In genomic region chr7:43865277-43865676, GRCh38 we compare ENCODE assay signal across 16 cellular contexts. TPM values are rescaled to one million over a fixed set of nuclear protein-coding genes. Genes with fewer than 3 reads are reported as not detected.
DNase-seq lines count a peak whose midpoint lies in the region; ATAC-seq, FAIRE-seq and TF ChIP-seq lines count a peak whose summit lies in the region.
"Had no signal": no experiment of that assay in that cellular context is flagged by ENCODE, and none has a peak within 500 bp of the region (broad histone marks: within the 10 kb centered on the region; RNA-seq: fewer than 3 reads in every experiment).

No MANE protein-coding gene starts in this region.

- no TSS peak for BruUV-seq in K562 (replicated peaks; lab: Mats Ljungman, UMichigan)

- no peaks in the 10 kb centered on the region for H3K9me1 ChIP-seq in K562 (ENCODE audit: control insufficient read depth, insufficient read depth, low read length)

- in situ Hi-C loops in K562 (cut with MboI) = no loop called here

- H3K9ac ChIP-seq in K562 (ENCODE audit: insufficient read depth in 1 of 2, low read depth in 2 of 2, low read length in 2 of 2) = no peak overlapping the region
- H3K9ac ChIP-seq: BLaER1 treated with 17β-estradiol and CSF1 and Interleukin-3, amounts not matched to agents 10 nM and 100 nM had no signal

- H4K20me1 ChIP-seq in K562 (replicated peaks; ENCODE audit: control insufficient read depth, insufficient read depth, low read length) = no peaks in the 10 kb centered on the region
- H4K20me1 ChIP-seq: BLaER1 treated with 17β-estradiol and CSF1 and Interleukin-3, amounts not matched to agents 10 nM and 100 nM had no signal

- H2AFZ ChIP-seq in K562 (ENCODE audit: low read depth, low read length) = no peak overlapping the region

- CTCF ChIA-PET in A549 (lab: Yijun Ruan, JAX) (no interaction called here), HEK293 (lab: Yijun Ruan, JAX) (interaction anchor here (0.6 to 1.2 kb wide), 2 partner anchors 26 to 53 kb away, joined by 3 to 5 read pairs; no protein-coding TSS in a partner anchor), K562 (lab: Yijun Ruan, JAX; ENCODE audit: low intra/inter-chr PET ratio) (no interaction called here)

- no peaks in the 10 kb centered on the region for H3K9me3 Mint-ChIP-seq in neural crest cell

- H3K9me3 ChIP-seq in A549 (no peaks in the 10 kb centered on the region), HEK293 (ENCODE audit: control insufficient read depth, insufficient read depth, low read depth, low read length) (no peaks in the 10 kb centered on the region), K562 (replicated peaks; ENCODE audit: control insufficient read depth, insufficient read depth, low read depth, low read length) (no peaks in the 10 kb centered on the region; the same call in 1 of the 2 replicates)

- TF ChIP-seq CTCF in A549 (IDR thresholded peaks at IDR 0.05) (no peak), HEK293 (tag by site-specific recombination; IDR thresholded peaks at IDR 0.05) (no peak), K562 (IDR thresholded peaks at IDR 0.05 in 2 of 3, conservative IDR thresholded peaks at IDR 0.05 in 1 of 3; ENCODE audit: insufficient read depth in 2 of 3, low read depth in 1 of 3, low read length in 3 of 3) (no peak), neural crest cell (conservative IDR thresholded peaks at IDR 0.05) (no peak)

- intact Hi-C loops in K562 (cut with micrococcal nuclease) = no loop called here

- WGBS in A549 (ENCODE audit: missing lambda C conversion rate) = 94% methylated on average over 3 of the region's 3 CpGs
- 92% methylated on average over 3 of the region's 3 CpGs for WGBS in K562 (ENCODE audit: insufficient coverage, low coverage, missing lambda C conversion rate)

- DNase-seq in A549 (ENCODE audit: low read depth in 1 of 2, low spot score in 1 of 2) = no peak
- no peak for DNase-seq in K562 (ENCODE audit: extremely low read depth in 1 of 4, low spot score in 3 of 4)
- DNase-seq in neural crest cell (ENCODE audit: low read depth, low spot score) = no peak
- no peak for DNase-seq in SKM-1 (lab: John Stamatoyannopoulos, UW; ENCODE audit: unreplicated experiment)
- DNase-seq in activated effector memory CD4-positive, alpha-beta T cell treated with Interleukin-2 at 50 U/mL for 16 hours = no peak
- no peak for DNase-seq in NCI-H1092 (lab: John Stamatoyannopoulos, UW)
- DNase-seq in activated CD4-positive, alpha-beta T cell treated with anti-CD3 and anti-CD28 coated beads for 1 hour = no peak
- DNase-seq: 8988T; ACHN; CD4-positive, CD25-positive, alpha-beta regulatory T cell; DMS79; HCEC 1CT had no signal

- H3K79me2 ChIP-seq in K562 (ENCODE audit: control insufficient read depth, insufficient read depth, low read length) = peaks cover 17% of the 10 kb centered on the region

- no peak for TF ChIP-seq RAD21 in A549 (conservative IDR thresholded peaks at IDR 0.05 in 1 of 2, IDR thresholded peaks at IDR 0.05 in 1 of 2)
- TF ChIP-seq RAD21 in K562 (CRISPR knock-in tag; conservative IDR thresholded peaks at IDR 0.05 in 1 of 2, IDR thresholded peaks at IDR 0.05 in 1 of 2) = no peak

- TF ChIP-seq POLR2A in A549 (IDR thresholded peaks at IDR 0.05; ENCODE audit: low read length) (no peak), K562 (conservative IDR thresholded peaks at IDR 0.05) (peak; percentile 55; the same call in 1 of the 2 replicates)

- POLR2A ChIA-PET in A549 (lab: Yijun Ruan, JAX) (no interaction called here), HEK293 (lab: Yijun Ruan, JAX) (no interaction called here), K562 (lab: Yijun Ruan, JAX) (interaction anchor here (0.6 kb wide), 1 partner anchor 11 kb away, joined by 3 read pairs; no protein-coding TSS in a partner anchor)

- H3K4me3 Mint-ChIP-seq in neural crest cell = peak overlapping the region; percentile 44

- H3K27ac Mint-ChIP-seq in neural crest cell (ENCODE audit: unreplicated experiment) = no peak overlapping the region

- H3K27ac ChIP-seq in A549 (no peak overlapping the region), HEK293 (ENCODE audit: extremely low read depth, low read depth, low read length) (no peak overlapping the region), K562 (ENCODE audit: extremely low read depth, low read depth, low read length) (no peak overlapping the region)
- H3K27ac ChIP-seq: BLaER1 treated with 17β-estradiol and CSF1 and Interleukin-3, amounts not matched to agents 10 nM and 100 nM; HL-60 had no signal

- no peak for TF ChIP-seq EP300 in A549 (IDR thresholded peaks at IDR 0.05)
- TF ChIP-seq EP300 in K562 (IDR thresholded peaks at IDR 0.05; ENCODE audit: low read length) = no peak

- no peaks in the 10 kb centered on the region for H3K27me3 ChIP-seq in K562 (ENCODE audit: control insufficient read depth in 2 of 2, insufficient read depth in 2 of 2, low read length in 2 of 2)
- H3K27me3 ChIP-seq: BLaER1 treated with 17β-estradiol and CSF1 and Interleukin-3, amounts not matched to agents 10 nM and 100 nM had no signal

- H3K4me1 Mint-ChIP-seq in neural crest cell = peaks cover 20% of the 10 kb centered on the region

- H3K4me1 ChIP-seq in A549 (peaks cover 11% of the 10 kb centered on the region; the same call in 2 of the 3 replicates), HEK293 (ENCODE audit: control insufficient read depth, insufficient read depth, low read length) (peaks cover 3% of the 10 kb centered on the region; the same call in 1 of the 2 replicates), K562 (replicated peaks in 1 of 2; ENCODE audit: control insufficient read depth in 2 of 2, insufficient read depth in 2 of 2, low read length in 2 of 2) (peaks cover 5 to 10% of the 10 kb centered on the region in 2 experiments; a peak in 3 of 5 replicates)

- H3K27me3 Mint-ChIP-seq in neural crest cell (ENCODE audit: low read depth) = peaks cover 30% of the 10 kb centered on the region

- peaks cover 16% of the 10 kb centered on the region for H3K36me3 Mint-ChIP-seq in neural crest cell (ENCODE audit: low read depth)

- peaks cover 17 to 25% of the 10 kb centered on the region in 2 experiments for H3K36me3 ChIP-seq in HEK293 (ENCODE audit: control insufficient read depth in 2 of 2, insufficient read depth in 1 of 2, low read length in 2 of 2)
- peaks cover 26% of the 10 kb centered on the region for H3K36me3 ChIP-seq in K562 (ENCODE audit: control insufficient read depth, insufficient read depth, low read length)

- H3K4me2 ChIP-seq in A549 (no peak overlapping the region), K562 (ENCODE audit: insufficient read depth, low read length) (no peak overlapping the region)
- H3K4me2 ChIP-seq: BLaER1 treated with 17β-estradiol and CSF1 and Interleukin-3, amounts not matched to agents 10 nM and 100 nM had no signal

- no peak for ATAC-seq in A549
- ATAC-seq in K562 = no peak

- no peak for FAIRE-seq in A549 (lab: Jason Lieb, UNC)
- no peak for FAIRE-seq in K562 (lab: Jason Lieb, UNC)
- FAIRE-seq: GM12892 had no signal

- H3K4me3 ChIP-seq in A549 (no peak overlapping the region), HEK293 (ENCODE audit: low read depth, low read length) (no peak overlapping the region), K562 (no peak overlapping the region)
- H3K4me3 ChIP-seq: BLaER1 treated with 17β-estradiol and CSF1 and Interleukin-3, amounts not matched to agents 10 nM and 100 nM had no signal

RNA-seq across cellular contexts. Expression of gene MRPS24, which starts 4.0 kb away (rescaled TPM):
- polyA plus RNA-seq in A549 (2011; rRNA removed) = 170 and 217 TPM in 2 replicates
- 443 and 463 TPM in 2 replicates for polyA plus RNA-seq in A549 (2012; cell fraction: cytosol; rRNA removed)
- 451 and 497 TPM in 2 replicates for polyA plus RNA-seq in A549 (2012; cell fraction: nucleus; rRNA removed)
- 219 to 232 TPM (median 226 TPM) in 3 replicates for polyA plus RNA-seq in A549 (2017; fragmentation: RNase III; extraction: RNeasy Plus Mini Kit Qiagen cat#74134 plus additional on column Dnase treatment)
- 97.7 and 105 TPM in 2 replicates for polyA minus RNA-seq in A549 (2011; rRNA and poly(A)+ RNA removed)
- total RNA-seq in K562 (2011; cell fraction: chromatin; rRNA removed; ENCODE audit: low replicate concordance) = 20.9 and 28.4 TPM in 2 replicates
- 50.9 and 59.1 TPM in 2 replicates for total RNA-seq in K562 (2011; cell fraction: nucleolus; rRNA removed)
- total RNA-seq in K562 (2011; cell fraction: nucleoplasm; rRNA removed) = 40.5 and 59.2 TPM in 2 replicates
- total RNA-seq in K562 (2014; rRNA removed) = 197 and 210 TPM in 2 replicates
- 111 and 125 TPM in 2 replicates for total RNA-seq in K562 (2014; rRNA removed; fragmentation: Illumina TruSeq; extraction: Trizol)
- 152 and 163 TPM in 2 replicates for total RNA-seq in K562 (2015; rRNA removed; fragmentation: Illumina TruSeq; extraction: Trizol)
- 214 and 225 TPM in 2 replicates for total RNA-seq in K562 (2021)
- 197 and 215 TPM in 2 replicates for polyA plus RNA-seq in K562 (2011; rRNA removed)
- polyA plus RNA-seq in K562 (2011; cell fraction: cytosol; rRNA removed) = 413 and 533 TPM in 2 replicates
- 126 and 138 TPM in 2 replicates for polyA plus RNA-seq in K562 (2011; cell fraction: nucleus; rRNA removed)
- 216 and 269 TPM in 2 replicates for polyA plus RNA-seq in K562 (2012)
- 176 and 179 TPM in 2 replicates for polyA plus RNA-seq in K562 (2014; fragmentation: Illumina TruSeq; extraction: Trizol)
- polyA plus RNA-seq in K562 (2014; fragmentation: Nextera tagmentation; extraction: Ambion mirVana) = 10 to 100 TPM; 51.4 to 92.8 TPM
- polyA plus RNA-seq in K562 (2014; rRNA removed) = 169 and 185 TPM in 2 replicates
- 63.1 and 70.4 TPM in 2 replicates for polyA minus RNA-seq in K562 (2011; rRNA and poly(A)+ RNA removed)
- 99.1 and 126 TPM in 2 replicates for polyA minus RNA-seq in K562 (2011; cell fraction: cytosol; rRNA and poly(A)+ RNA removed)
- 16.0 and 28.5 TPM in 2 replicates for polyA minus RNA-seq in K562 (2011; cell fraction: nucleus; rRNA and poly(A)+ RNA removed)
- 109 TPM in 2 replicates for total RNA-seq in neural crest cell

RNA-seq across cellular contexts. Expression of gene URGCP, which starts 41.1 kb away (rescaled TPM):
- polyA plus RNA-seq in A549 (2011; rRNA removed) = 20.2 and 26.8 TPM in 2 replicates
- 13.1 and 16.3 TPM in 2 replicates for polyA plus RNA-seq in A549 (2012; cell fraction: cytosol; rRNA removed)
- 27.8 and 31.6 TPM in 2 replicates for polyA plus RNA-seq in A549 (2012; cell fraction: nucleus; rRNA removed)
- polyA plus RNA-seq in A549 (2017; fragmentation: RNase III; extraction: RNeasy Plus Mini Kit Qiagen cat#74134 plus additional on column Dnase treatment) = 18.7 to 19.8 TPM (median 19.7 TPM) in 3 replicates
- 22.1 and 35.4 TPM in 2 replicates for polyA minus RNA-seq in A549 (2011; rRNA and poly(A)+ RNA removed)
- total RNA-seq in K562 (2011; cell fraction: chromatin; rRNA removed; ENCODE audit: low replicate concordance) = 23.3 and 33.1 TPM in 2 replicates
- total RNA-seq in K562 (2011; cell fraction: nucleolus; rRNA removed) = 21.2 and 24.7 TPM in 2 replicates
- total RNA-seq in K562 (2011; cell fraction: nucleoplasm; rRNA removed) = 19.4 and 24.6 TPM in 2 replicates
- total RNA-seq in K562 (2014; rRNA removed) = 17.0 and 18.4 TPM in 2 replicates
- 9.7 and 10.3 TPM in 2 replicates for total RNA-seq in K562 (2014; rRNA removed; fragmentation: Illumina TruSeq; extraction: Trizol)
- total RNA-seq in K562 (2015; rRNA removed; fragmentation: Illumina TruSeq; extraction: Trizol) = 12.4 and 14.2 TPM in 2 replicates
- 15.6 and 18.7 TPM in 2 replicates for total RNA-seq in K562 (2021)
- 14.9 and 15.6 TPM in 2 replicates for polyA plus RNA-seq in K562 (2011; rRNA removed)
- 11.3 and 12.8 TPM in 2 replicates for polyA plus RNA-seq in K562 (2011; cell fraction: cytosol; rRNA removed)
- 19.8 and 22.6 TPM in 2 replicates for polyA plus RNA-seq in K562 (2011; cell fraction: nucleus; rRNA removed)
- polyA plus RNA-seq in K562 (2012) = 12.3 and 14.9 TPM in 2 replicates
- 14.8 and 25.8 TPM in 2 replicates for polyA plus RNA-seq in K562 (2014; fragmentation: Illumina TruSeq; extraction: Trizol)
- polyA plus RNA-seq in K562 (2014; fragmentation: Nextera tagmentation; extraction: Ambion mirVana) = 1 to 10 TPM; 1.7 to 3.8 TPM
- polyA plus RNA-seq in K562 (2014; rRNA removed) = 10.7 and 12.5 TPM in 2 replicates
- polyA minus RNA-seq in K562 (2011; rRNA and poly(A)+ RNA removed) = 16.6 and 18.6 TPM in 2 replicates
- 9.7 and 11.0 TPM in 2 replicates for polyA minus RNA-seq in K562 (2011; cell fraction: cytosol; rRNA and poly(A)+ RNA removed)
- 7.9 and 9.0 TPM in 2 replicates for polyA minus RNA-seq in K562 (2011; cell fraction: nucleus; rRNA and poly(A)+ RNA removed)
- total RNA-seq in neural crest cell = 27.9 and 30.0 TPM in 2 replicates
